ENCODE assay signal across 12 cellular contexts in genomic region chr17:39014044-39014794, GRCh38. TPM values are rescaled to one million over a fixed set of nuclear protein-coding genes. Genes with fewer than 3 reads are reported as not detected.
DNase-seq lines count a peak whose midpoint lies in the region; ATAC-seq, FAIRE-seq and TF ChIP-seq lines count a peak whose summit lies in the region.
"Had no signal": no experiment of that assay in that cellular context is flagged by ENCODE, and none has a peak within 500 bp of the region (broad histone marks: within the 10 kb centered on the region; RNA-seq: fewer than 3 reads in every experiment).

No MANE protein-coding gene starts in this region.

- H3K79me2 ChIP-seq in H1 (ENCODE audit: control insufficient read depth in 1 of 2, insufficient read depth in 2 of 2, low read length in 2 of 2), result no peaks in the 10 kb centered on the region

- H2BK5ac ChIP-seq in H1 (ENCODE audit: low read depth, low read length), result peak overlapping the region; percentile 55; the same call in 1 of the 2 replicates

- ATAC-seq in GM19467 (IDR thresholded peaks at IDR 0.05; ENCODE audit: unreplicated experiment), result no peak
- ATAC-seq in GM21528 (IDR thresholded peaks at IDR 0.05; ENCODE audit: low FRiP score, unreplicated experiment), result no peak
- ATAC-seq: stimulated activated naive CD8-positive, alpha-beta T cell treated with anti-CD3 and anti-CD28 coated beads, Interleukin-15, amount 100 ng/mL, for 72 hours had no signal

- H3K23me2 ChIP-seq in H1 (ENCODE audit: low read depth, low read length), result 0 out of 2 replicates have a peak, but pooled peaks cover 3% of the 10 kb centered on the region

- H2BK15ac ChIP-seq in H1 (ENCODE audit: low read length), result no peak overlapping the region

- no peaks in the 10 kb centered on the region for H3K36me3 ChIP-seq in CD8-positive, alpha-beta memory T cell (ENCODE audit: insufficient read depth, low read length)
- no peaks in the 10 kb centered on the region for H3K36me3 ChIP-seq in H1 (ENCODE audit: control insufficient read depth in 2 of 4, insufficient read depth in 4 of 4, low read length in 3 of 4)
- H3K36me3 ChIP-seq: left lung had no signal

- H3K27me3 ChIP-seq in CD8-positive, alpha-beta memory T cell (ENCODE audit: insufficient read depth, low read length, poor library complexity, severe bottlenecking), result no peaks in the 10 kb centered on the region
- H3K27me3 ChIP-seq in H1 (replicated peaks in 1 of 4; ENCODE audit: control insufficient read depth in 3 of 4, extremely low read depth in 1 of 4, insufficient read depth in 3 of 4, low read length in 3 of 4), result no peaks in the 10 kb centered on the region
- H3K27me3 ChIP-seq: left lung had no signal

- no peak for DNase-seq in CD8-positive, alpha-beta memory T cell
- DNase-seq in NCI-H2227 treated with DMSO at 0.1 percent for 48 hours (lab: John Stamatoyannopoulos, UW) (peak; percentile 29), H1 (ENCODE audit: low read depth in 1 of 2, low spot score in 2 of 2) (no peak), osteocyte (ENCODE audit: extremely low spot score, unreplicated experiment) (no peak), SKM-1 (lab: John Stamatoyannopoulos, UW; ENCODE audit: unreplicated experiment) (no peak), NCI-H187 treated with DMSO at 0.1 percent for 48 hours (lab: John Stamatoyannopoulos, UW) (no peak)
- DNase-seq: NK-92 treated with Interleukin-12 subunit alpha and Interleukin-12 subunit beta, amount 100 ng/mL, for 24 hours; stimulated activated naive CD8-positive, alpha-beta T cell treated with anti-CD3 and anti-CD28 coated beads, Interleukin-15, amount 100 ng/mL, for 72 hours had no signal

- no peak overlapping the region for H4K91ac ChIP-seq in H1 (replicated peaks; ENCODE audit: insufficient read length, low read length)

- FAIRE-seq in H1 (lab: Jason Lieb, UNC), result no peak
- FAIRE-seq: G401.6 had no signal

- no peak overlapping the region for H4K8ac ChIP-seq in H1 (ENCODE audit: extremely low read depth, insufficient read depth, low read length)

- no peak overlapping the region for H3K27ac Mint-ChIP-seq in CD8-positive, alpha-beta memory T cell
- peak overlapping the region; percentile 75 for H3K27ac Mint-ChIP-seq in osteocyte (ENCODE audit: unreplicated experiment)

- no peak overlapping the region for H3K4me3 ChIP-seq in CD8-positive, alpha-beta memory T cell (ENCODE audit: low read length)
- no peak overlapping the region for H3K4me3 ChIP-seq in H1 (ENCODE audit: extremely low read depth in 1 of 4, insufficient read depth in 2 of 4, low read depth in 3 of 4, low read length in 4 of 4)
- H3K4me3 ChIP-seq: left lung had no signal

- no peak overlapping the region for H2BK120ac ChIP-seq in H1 (replicated peaks; ENCODE audit: low read depth, low read length)

- H2BK12ac ChIP-seq in H1 (ENCODE audit: low read depth, low read length), result 0 out of 2 replicates have a peak overlapping the region, but pooled peaks have one; percentile 14

- H2AFZ ChIP-seq in H1 (ENCODE audit: low read length), result no peak overlapping the region; the same call in 1 of the 2 replicates

- 97% methylated on average over 4 of the region's 4 CpGs; no CpG with 5 or more reads in 1 of the 2 experiments for WGBS in H1 (ENCODE audit: extremely low coverage in 1 of 2, insufficient coverage in 1 of 2, insufficient read length in 1 of 2, insufficient replicate concordance in 2 of 2, low coverage in 1 of 2, low lambda C conversion rate in 2 of 2, missing lambda C conversion rate in 1 of 2), 2 experiments

- TF ChIP-seq POLR2A in H1 (IDR thresholded peaks at IDR 0.05; ENCODE audit: control extremely low read depth in 1 of 2, low read depth in 2 of 2, low read length in 2 of 2), result no peak

- no peaks in the 10 kb centered on the region for H3K27me3 Mint-ChIP-seq in CD8-positive, alpha-beta memory T cell
- no peaks in the 10 kb centered on the region for H3K27me3 Mint-ChIP-seq in osteocyte (ENCODE audit: unreplicated experiment)
- H3K27me3 Mint-ChIP-seq: stimulated activated naive CD8-positive, alpha-beta T cell treated with anti-CD3 and anti-CD28 coated beads, Interleukin-15, amount 100 ng/mL, for 72 hours had no signal

- H3K14ac ChIP-seq in H1 (ENCODE audit: insufficient read length), result no peak overlapping the region

- H3K79me1 ChIP-seq in H1 (ENCODE audit: low read depth, low read length), result no peaks in the 10 kb centered on the region

- no peak overlapping the region for H3K4ac ChIP-seq in H1 (replicated peaks; ENCODE audit: insufficient read length, low read depth, low read length)

- H4K20me1 ChIP-seq in H1 (replicated peaks in 1 of 2; ENCODE audit: control insufficient read depth in 1 of 2, insufficient read depth in 2 of 2, low read length in 2 of 2), result no peaks in the 10 kb centered on the region

- 0 out of 2 replicates have a peak overlapping the region, but pooled peaks have one; percentile 7 for H2BK20ac ChIP-seq in H1 (ENCODE audit: low read length)

- H3K18ac ChIP-seq in H1 (ENCODE audit: extremely low read depth, low read length), result peak overlapping the region; percentile 62

- no peak for TF ChIP-seq RAD21 in H1 (IDR thresholded peaks at IDR 0.05 in 1 of 2, conservative IDR thresholded peaks at IDR 0.05 in 1 of 2; ENCODE audit: low read depth in 2 of 2, low read length in 2 of 2)

- H3K56ac ChIP-seq in H1 (replicated peaks; ENCODE audit: insufficient read length, low read depth, low read length), result no peak overlapping the region

- TF ChIP-seq CTCF in H1 (IDR thresholded peaks at IDR 0.05; ENCODE audit: control extremely low read depth in 1 of 3, insufficient read depth in 1 of 3, low read depth in 1 of 3, low read length in 3 of 3) (no peak), osteocyte (IDR thresholded peaks at IDR 0.05) (no peak)

- CTCF ChIA-PET in CD8-positive, alpha-beta memory T cell (lab: Charles Lee), result no interaction called here
- CTCF ChIA-PET in H1 (lab: Charles Lee; ENCODE audit: partially characterized antibody), result interaction anchor here (0.6 to 1.4 kb wide), 5 partner anchors 17 to 1566 kb away, joined by 3 to 5 read pairs (median 3); partner anchors contain the start of gene FBXO47

- no peaks in the 10 kb centered on the region for H3K36me3 Mint-ChIP-seq in CD8-positive, alpha-beta memory T cell
- peaks cover 3% of the 10 kb centered on the region for H3K36me3 Mint-ChIP-seq in osteocyte (ENCODE audit: unreplicated experiment)

- no peak overlapping the region for H4K5ac ChIP-seq in H1 (ENCODE audit: insufficient read length, low read depth, low read length)

- POLR2A ChIA-PET in CD8-positive, alpha-beta memory T cell (lab: Charles Lee), result no interaction called here
- POLR2A ChIA-PET in H1 (lab: Charles Lee; ENCODE audit: partially characterized antibody), result interaction anchor here (0.7 to 1.8 kb wide), 2 partner anchors 32 to 168 kb away, joined by 3 to 4 read pairs; no protein-coding TSS in a partner anchor

- H3K9ac ChIP-seq in H1 (replicated peaks in 1 of 4; ENCODE audit: extremely low read depth in 1 of 4, low read depth in 3 of 4, low read length in 3 of 4), result no peak overlapping the region

- no peak for TF ChIP-seq EP300 in H1 (IDR thresholded peaks at IDR 0.05; ENCODE audit: borderline replicate concordance in 1 of 2, low read depth in 2 of 2, low read length in 2 of 2)

- peaks cover 30% of the 10 kb centered on the region for H3K4me1 ChIP-seq in CD8-positive, alpha-beta memory T cell (ENCODE audit: insufficient read depth, low read length)
- H3K4me1 ChIP-seq in H1 (replicated peaks in 1 of 4; ENCODE audit: control insufficient read depth in 3 of 4, insufficient read depth in 4 of 4, low read length in 3 of 4), result peaks cover 0 to 4% (median 0%) of the 10 kb centered on the region in 4 experiments; a peak in 3 of 7 replicates

- no peaks in the 10 kb centered on the region for H3K9me3 ChIP-seq in CD8-positive, alpha-beta memory T cell (ENCODE audit: low read length)
- H3K9me3 ChIP-seq in H1 (ENCODE audit: insufficient read depth in 2 of 2, low read depth in 1 of 2, low read length in 1 of 2), result no peaks in the 10 kb centered on the region; a peak in 1 of 4 replicates
- H3K9me3 ChIP-seq: left lung had no signal

- no peak overlapping the region for H3K4me3 Mint-ChIP-seq in CD8-positive, alpha-beta memory T cell
- H3K4me3 Mint-ChIP-seq in osteocyte (ENCODE audit: unreplicated experiment), result no peak overlapping the region
- H3K4me3 Mint-ChIP-seq: stimulated activated naive CD8-positive, alpha-beta T cell treated with anti-CD3 and anti-CD28 coated beads, Interleukin-15, amount 100 ng/mL, for 72 hours had no signal

- H3K23ac ChIP-seq in H1 (ENCODE audit: insufficient read length), result no peak overlapping the region

- H3K4me2 ChIP-seq in H1 (ENCODE audit: insufficient read depth in 1 of 2, low read depth in 2 of 2, low read length in 2 of 2), result no peak overlapping the region

- H2AK5ac ChIP-seq in H1 (ENCODE audit: low read depth, low read length), result no peak overlapping the region

- H3K9me3 Mint-ChIP-seq in CD8-positive, alpha-beta memory T cell, result no peaks in the 10 kb centered on the region
- no peaks in the 10 kb centered on the region for H3K9me3 Mint-ChIP-seq in osteocyte (ENCODE audit: unreplicated experiment)
- H3K9me3 Mint-ChIP-seq: stimulated activated naive CD8-positive, alpha-beta T cell treated with anti-CD3 and anti-CD28 coated beads, Interleukin-15, amount 100 ng/mL, for 72 hours had no signal

- H3K27ac ChIP-seq in CD8-positive, alpha-beta memory T cell (ENCODE audit: low read depth, low read length), result peak overlapping the region; percentile 31
- no peak overlapping the region for H3K27ac ChIP-seq in H1 (ENCODE audit: low read depth, low read length)

- H3K4me1 Mint-ChIP-seq in CD8-positive, alpha-beta memory T cell, result peaks cover 6 to 14% (median 14%) of the 10 kb centered on the region in 3 donors
- H3K4me1 Mint-ChIP-seq in osteocyte (ENCODE audit: unreplicated experiment), result peaks cover 10% of the 10 kb centered on the region

TF ChIP-seq in H1, 55 proteins besides CTCF, POLR2A, EP300 and RAD21 (continues in another document):
- TF ChIP-seq PHF8 (conservative IDR thresholded peaks at IDR 0.05; ENCODE audit: low read depth, low read length) (no peak), ZNF274 (IDR thresholded peaks at IDR 0.05; ENCODE audit: borderline replicate concordance, extremely low read depth, low read length) (no peak)

RNA-seq across cellular contexts. Expression of gene FBXO47, which starts 47.0 kb away (rescaled TPM):
- not detected for total RNA-seq in CD8-positive, alpha-beta memory T cell
- polyA plus RNA-seq in CD8-positive, alpha-beta memory T cell, result not detected
- not detected in 2 replicates for total RNA-seq in H1 (2021; fragmentation: NEBNext Ultra II Directional; extraction: Animal tissue kit (Norgen Biotek cat#: 25700))
- polyA plus RNA-seq in H1 (2011; rRNA removed), result not detected in 2 replicates
- polyA plus RNA-seq in H1 (2011; cell fraction: cytosol; rRNA removed), result not detected
- polyA plus RNA-seq in H1 (2011; cell fraction: nucleus; rRNA removed), result not detected
- not detected in 4 replicates for polyA plus RNA-seq in H1 (2012, experiment 1 of 2)
- not detected for polyA plus RNA-seq in H1 (2012, experiment 2 of 2)
- polyA plus RNA-seq in H1 (2013, experiment 1 of 2), result 0.04 TPM
- not detected for polyA plus RNA-seq in H1 (2013, experiment 2 of 2)
- not detected in 2 replicates for polyA minus RNA-seq in H1 (2011; rRNA and poly(A)+ RNA removed)
- polyA minus RNA-seq in H1 (2011; cell fraction: cytosol; rRNA and poly(A)+ RNA removed), result not detected
- not detected for polyA minus RNA-seq in H1 (2011; cell fraction: nucleus; rRNA and poly(A)+ RNA removed)
- not detected in 2 replicates for total RNA-seq in osteocyte
- total RNA-seq: left lung had no signal
